33 cellular contexts compared by ENCODE assay signal in genomic region chr4:125392683-125393082, GRCh38.
"Had no signal": no experiment of that assay in that cellular context is flagged by ENCODE, and none has a peak within 500 bp of the region (broad histone marks: within the 10 kb centered on the region; RNA-seq: fewer than 3 reads in every experiment).

No MANE protein-coding gene starts in this region.

- H3K27ac Mint-ChIP-seq: activated CD4-positive, alpha-beta T cell treated with anti-CD3 and anti-CD28 coated beads, Interleukin-2, amount 10 ng/mL, durations not matched to agents 7 days and 5 days; activated CD8-positive, alpha-beta T cell treated with anti-CD3 and anti-CD28 coated beads for 36 hours; activated naive CD4-positive, alpha-beta T cell treated with anti-CD3 and anti-CD28 coated beads, Interleukin-2, amount 50 U/mL, for 24 hours; activated T-helper 17 cell treated with anti-CD3 and anti-CD28 coated beads, Interleukin-2, amount 50 U/mL, for 72 hours; brain; mesothelial cell of epicardium; naive B cell; stimulated activated effector memory CD8-positive, alpha-beta T cell treated with anti-CD3 and anti-CD28 coated beads, Interleukin-12 subunit alpha, Interleukin-12 subunit beta, amount 100 ng/mL, for 72 hours; stimulated activated naive CD8-positive, alpha-beta T cell treated with anti-CD3 and anti-CD28 coated beads, Interleukin-15, Interleukin-2, amounts not matched to agents 100 ng/mL and 50 ng/mL, for 24 hours; WTC11 had no signal

- H3K9me3 ChIP-seq: right lobe of liver, tibial artery, upper lobe of right lung had no signal

- H3K4me3 ChIP-seq: cardiac muscle cell, coronary artery, dorsolateral prefrontal cortex, right lobe of liver, skin epidermis, tibial artery, upper lobe of right lung had no signal

- H3K27me3 Mint-ChIP-seq: activated CD4-positive, alpha-beta T cell treated with anti-CD3 and anti-CD28 coated beads, Interleukin-2, amount 10 ng/mL, durations not matched to agents 7 days and 5 days; activated CD8-positive, alpha-beta T cell treated with anti-CD3 and anti-CD28 coated beads for 36 hours; activated naive CD4-positive, alpha-beta T cell treated with anti-CD3 and anti-CD28 coated beads, Interleukin-2, amount 50 U/mL, for 24 hours; activated T-helper 17 cell treated with anti-CD3 and anti-CD28 coated beads, Interleukin-2, amount 50 U/mL, for 72 hours; brain; naive B cell; stimulated activated naive CD8-positive, alpha-beta T cell treated with anti-CD3 and anti-CD28 coated beads, Interleukin-15, Interleukin-2, amounts not matched to agents 100 ng/mL and 50 ng/mL, for 24 hours had no signal

- DNase-seq: activated CD4-positive, alpha-beta T cell treated with anti-CD3 and anti-CD28 coated beads for 1 hour; activated CD4-positive, alpha-beta T cell treated with anti-CD3 and anti-CD28 coated beads, Interleukin-2, amount 10 ng/mL, durations not matched to agents 7 days and 5 days; activated CD8-positive, alpha-beta T cell treated with anti-CD3 and anti-CD28 coated beads for 36 hours; activated gamma-delta T cell treated with Interleukin-2 at 50 U/mL for 16 hours; activated T-cell treated with anti-CD3 and anti-CD28 coated beads, Interleukin-2, amount 50 U/mL, for 4 hours; anterior cingulate cortex; cerebellar nuclear complex; dorsolateral prefrontal cortex; effector memory CD4-positive, alpha-beta T cell; erythroblast; head of caudate nucleus; kidney glomerular epithelial cell; left ventricle myocardium superior; mammary epithelial cell; naive B cell; nucleus accumbens; right lobe of liver; stimulated activated CD4-positive, alpha-beta T cell treated with anti-CD3 and anti-CD28 coated beads, Interleukin-4, amount 100 ng/mL, for 24 hours; substantia nigra; T-helper 2 cell; tibial artery; upper lobe of right lung had no signal

- H3K36me3 ChIP-seq: cardiac muscle cell, right lobe of liver, tibial artery, upper lobe of right lung had no signal

- H3K27me3 ChIP-seq: cardiac muscle cell, dorsolateral prefrontal cortex, right lobe of liver, tibial artery, upper lobe of right lung had no signal

- H3K4me1 ChIP-seq: right lobe of liver had no signal

- H3K4me3 Mint-ChIP-seq: activated CD4-positive, alpha-beta T cell treated with anti-CD3 and anti-CD28 coated beads, Interleukin-2, amount 10 ng/mL, durations not matched to agents 7 days and 5 days; activated CD8-positive, alpha-beta T cell treated with anti-CD3 and anti-CD28 coated beads for 36 hours; activated naive CD4-positive, alpha-beta T cell treated with anti-CD3 and anti-CD28 coated beads, Interleukin-2, amount 50 U/mL, for 24 hours; activated T-cell treated with anti-CD3 and anti-CD28 coated beads, Interleukin-2, amount 50 U/mL, for 4 hours; activated T-helper 17 cell treated with anti-CD3 and anti-CD28 coated beads, Interleukin-2, amount 50 U/mL, for 72 hours; brain; mesothelial cell of epicardium; neural crest cell; stimulated activated effector memory CD8-positive, alpha-beta T cell treated with anti-CD3 and anti-CD28 coated beads, Interleukin-12 subunit alpha, Interleukin-12 subunit beta, amount 100 ng/mL, for 72 hours; stimulated activated naive CD8-positive, alpha-beta T cell treated with anti-CD3 and anti-CD28 coated beads, Interleukin-15, Interleukin-2, amounts not matched to agents 100 ng/mL and 50 ng/mL, for 24 hours; WTC11 had no signal

- ATAC-seq: activated CD8-positive, alpha-beta T cell treated with anti-CD3 and anti-CD28 coated beads for 36 hours; activated T-cell treated with anti-CD3 and anti-CD28 coated beads, Interleukin-2, amount 50 U/mL, for 4 hours; activated T-helper 17 cell treated with anti-CD3 and anti-CD28 coated beads, Interleukin-2, amount 50 U/mL, for 72 hours; left ventricle myocardium superior; right lobe of liver; stimulated activated effector memory CD8-positive, alpha-beta T cell treated with anti-CD3 and anti-CD28 coated beads, Interleukin-12 subunit alpha, Interleukin-12 subunit beta, amount 100 ng/mL, for 72 hours; upper lobe of right lung; WTC11 had no signal

- H3K4me1 Mint-ChIP-seq: activated CD4-positive, alpha-beta T cell treated with anti-CD3 and anti-CD28 coated beads, Interleukin-2, amount 10 ng/mL, durations not matched to agents 7 days and 5 days; activated naive CD4-positive, alpha-beta T cell treated with anti-CD3 and anti-CD28 coated beads, Interleukin-2, amount 50 U/mL, for 24 hours; activated T-helper 17 cell treated with anti-CD3 and anti-CD28 coated beads, Interleukin-2, amount 50 U/mL, for 72 hours; naive B cell; stimulated activated effector memory CD8-positive, alpha-beta T cell treated with anti-CD3 and anti-CD28 coated beads, Interleukin-12 subunit alpha, Interleukin-12 subunit beta, amount 100 ng/mL, for 72 hours had no signal

- H3K27ac ChIP-seq: cardiac muscle cell, dorsolateral prefrontal cortex, right lobe of liver, upper lobe of right lung had no signal

- H3K36me3 Mint-ChIP-seq: activated naive CD4-positive, alpha-beta T cell treated with anti-CD3 and anti-CD28 coated beads, Interleukin-2, amount 50 U/mL, for 24 hours; naive B cell; stimulated activated effector memory CD8-positive, alpha-beta T cell treated with anti-CD3 and anti-CD28 coated beads, Interleukin-12 subunit alpha, Interleukin-12 subunit beta, amount 100 ng/mL, for 72 hours had no signal

- H3K9me3 Mint-ChIP-seq: activated CD4-positive, alpha-beta T cell treated with anti-CD3 and anti-CD28 coated beads, Interleukin-2, amount 10 ng/mL, durations not matched to agents 7 days and 5 days; activated naive CD4-positive, alpha-beta T cell treated with anti-CD3 and anti-CD28 coated beads, Interleukin-2, amount 50 U/mL, for 24 hours; activated T-helper 17 cell treated with anti-CD3 and anti-CD28 coated beads, Interleukin-2, amount 50 U/mL, for 72 hours; neural crest cell had no signal
